ENCODE assay signal across 17 cellular contexts in genomic region chr17:67608691-67609090, GRCh38.
DNase-seq lines count a peak whose midpoint lies in the region; ATAC-seq, FAIRE-seq and TF ChIP-seq lines count a peak whose summit lies in the region.
"Had no signal": no experiment of that assay in that cellular context is flagged by ENCODE, and none has a peak within 500 bp of the region (broad histone marks: within the 10 kb centered on the region; RNA-seq: fewer than 3 reads in every experiment).

No MANE protein-coding gene starts in this region.

- H3K4me2 ChIP-seq in IMR-90 (ENCODE audit: low read depth, low read length) (no peak overlapping the region), keratinocyte (ENCODE audit: control insufficient read depth, extremely low read depth, insufficient read depth, low read depth, low read length) (no peak overlapping the region)

- H3K79me2 ChIP-seq in keratinocyte (ENCODE audit: control insufficient read depth, insufficient read depth, low read length), result no peaks in the 10 kb centered on the region
- H3K79me2 ChIP-seq: parathyroid adenoma had no signal

- no peaks in the 10 kb centered on the region for H4K20me1 ChIP-seq in IMR-90 (ENCODE audit: insufficient read depth, low read length)
- H4K20me1 ChIP-seq in keratinocyte (ENCODE audit: control insufficient read depth, extremely low read depth, insufficient read depth, low read length), result no peaks in the 10 kb centered on the region

- H3K36me3 ChIP-seq in IMR-90 (ENCODE audit: control insufficient read depth, insufficient read depth, low read length) (no peaks in the 10 kb centered on the region), brain microvascular endothelial cell (replicated peaks) (no peaks in the 10 kb centered on the region), keratinocyte (ENCODE audit: control insufficient read depth in 2 of 2, extremely low read depth in 1 of 2, insufficient read depth in 2 of 2, low read length in 2 of 2) (peaks cover 0 to 7% of the 10 kb centered on the region in 2 experiments)
- H3K36me3 ChIP-seq: cardiac muscle cell, thyroid gland had no signal

- POLR2A ChIA-PET in IMR-90 (lab: Charles Lee; ENCODE audit: unreplicated experiment), result no interaction called here

- H2AK5ac ChIP-seq in IMR-90 (ENCODE audit: low read depth, low read length), result no peak overlapping the region

- H4K5ac ChIP-seq in IMR-90 (ENCODE audit: low read depth, low read length), result no peak overlapping the region

- FAIRE-seq in keratinocyte (lab: Jason Lieb, UNC), result peak; percentile 64
- FAIRE-seq in HTR-8/SVneo (lab: Jason Lieb, UNC), result no peak

- H2AK9ac ChIP-seq in IMR-90 (replicated peaks; ENCODE audit: low read depth, low read length, poor library complexity), result no peak overlapping the region

- no peak overlapping the region for H2BK120ac ChIP-seq in IMR-90 (ENCODE audit: low read depth, low read length)

- H3K27ac ChIP-seq in IMR-90 (ENCODE audit: insufficient read depth, low read length), result no peak overlapping the region
- peak overlapping the region; percentile 44 for H3K27ac ChIP-seq in brain microvascular endothelial cell
- peak overlapping the region; percentile 25 for H3K27ac ChIP-seq in keratinocyte (ENCODE audit: control insufficient read depth, insufficient read depth, low read length)
- H3K27ac ChIP-seq: cardiac muscle cell, parathyroid adenoma had no signal

- H3K9me3 ChIP-seq in IMR-90 (ENCODE audit: control insufficient read depth, insufficient read depth, low read length), result no peaks in the 10 kb centered on the region
- no peaks in the 10 kb centered on the region for H3K9me3 ChIP-seq in keratinocyte (ENCODE audit: control insufficient read depth, low read depth, low read length)
- H3K9me3 ChIP-seq: thyroid gland had no signal

- H2AFZ ChIP-seq in IMR-90 (replicated peaks; ENCODE audit: low read length, poor library complexity) (no peak overlapping the region), keratinocyte (ENCODE audit: control insufficient read depth, low read length) (no peak overlapping the region)
- H2AFZ ChIP-seq: parathyroid adenoma had no signal

- H3K56ac ChIP-seq in IMR-90 (ENCODE audit: extremely low read depth, insufficient read depth, low read length), result no peak overlapping the region

- TF ChIP-seq CTCF in IMR-90 (conservative IDR thresholded peaks at IDR 0.05; ENCODE audit: low read depth, low read length) (no peak), brain microvascular endothelial cell (IDR thresholded peaks at IDR 0.05; ENCODE audit: low read depth, low read length, missing control alignments) (no peak), keratinocyte (optimal IDR thresholded peaks at IDR 0.05 in 1 of 3, IDR thresholded peaks at IDR 0.05 in 1 of 3, conservative IDR thresholded peaks at IDR 0.05 in 1 of 3; ENCODE audit: extremely low read depth in 1 of 3, insufficient read depth in 2 of 3, low read length in 3 of 3) (no peak)

- H3K14ac ChIP-seq in IMR-90 (replicated peaks; ENCODE audit: low read depth, low read length), result no peak overlapping the region

- in situ Hi-C loops in IMR-90 (cut with MboI; ENCODE audit: low sequenced_read_pairs) (loop anchor here (10.0 kb wide), 1 partner anchor 224 kb away; no protein-coding TSS in a partner anchor), brain microvascular endothelial cell (cut with HindIII; ENCODE audit: low pct_ligation_motif_present, low sequenced_read_pairs) (loop anchor here (25.0 kb wide), 1 partner anchor 121 kb away; no protein-coding TSS in a partner anchor)

- no peak overlapping the region for H2BK20ac ChIP-seq in IMR-90 (ENCODE audit: low read depth, low read length)

- no peak overlapping the region for H3K9ac ChIP-seq in IMR-90 (ENCODE audit: low read depth, low read length)
- H3K9ac ChIP-seq in keratinocyte (ENCODE audit: control insufficient read depth, extremely low read depth, insufficient read depth, low read length), result no peak overlapping the region
- H3K9ac ChIP-seq: parathyroid adenoma had no signal

- no peaks in the 10 kb centered on the region for H3K79me1 ChIP-seq in IMR-90 (ENCODE audit: low read depth in 1 of 2, low read length in 2 of 2)

- no peak overlapping the region for H3K4ac ChIP-seq in IMR-90 (ENCODE audit: low read depth, low read length)

- H3K4me3 ChIP-seq in IMR-90 (ENCODE audit: insufficient read depth, low read depth, low read length) (no peak overlapping the region), brain microvascular endothelial cell (ENCODE audit: low read depth, low read length) (no peak overlapping the region), keratinocyte (ENCODE audit: control insufficient read depth in 2 of 3, extremely low read depth in 1 of 3, insufficient read depth in 2 of 3, low read depth in 1 of 3, low read length in 3 of 3) (no peak overlapping the region)
- H3K4me3 ChIP-seq: cardiac muscle cell, thyroid gland had no signal

- ATAC-seq in IMR-90 (ENCODE audit: low read depth), result peak; percentile 69
- ATAC-seq: activated CD8-positive, alpha-beta T cell treated with anti-CD3 and anti-CD28 coated beads for 36 hours had no signal

- CTCF ChIA-PET in IMR-90 (lab: Yijun Ruan, JAX), result interaction anchor here (0.6 kb wide), 1 partner anchor 54 kb away, joined by 4 read pairs; no protein-coding TSS in a partner anchor

- WGBS in IMR-90 (ENCODE audit: extremely low coverage in 2 of 2, insufficient read length in 1 of 2), 2 experiments, result 53% methylated on average over 3 of the region's 5 CpGs; no CpG with 5 or more reads in 1 of the 2 experiments

- H3K23ac ChIP-seq in IMR-90 (ENCODE audit: low read depth, low read length), result no peak overlapping the region

- H2BK5ac ChIP-seq in IMR-90 (ENCODE audit: low read depth, low read length, poor library complexity, severe bottlenecking), result no peak overlapping the region

- no peak overlapping the region for H2BK15ac ChIP-seq in IMR-90 (ENCODE audit: low read depth, low read length)

- intact Hi-C loops in IMR-90 (cut with micrococcal nuclease), result no loop called here

- H4K91ac ChIP-seq in IMR-90 (ENCODE audit: insufficient read depth, low read depth, low read length), result no peak overlapping the region

- no peak for TF ChIP-seq POLR2A in IMR-90 (IDR thresholded peaks at IDR 0.05; ENCODE audit: low read depth, low read length)

- H3K27me3 ChIP-seq in IMR-90 (ENCODE audit: control insufficient read depth, insufficient read depth, low read length) (no peaks in the 10 kb centered on the region), brain microvascular endothelial cell (replicated peaks) (no peaks in the 10 kb centered on the region), keratinocyte (ENCODE audit: control insufficient read depth, extremely low read depth, insufficient read depth, low read length) (no peaks in the 10 kb centered on the region)
- H3K27me3 ChIP-seq: cardiac muscle cell, thyroid gland had no signal

- H3K9me1 ChIP-seq in IMR-90 (ENCODE audit: insufficient read depth, low read length) (no peaks in the 10 kb centered on the region), keratinocyte (ENCODE audit: control insufficient read depth, extremely low read depth, insufficient read depth, low read length) (no peaks in the 10 kb centered on the region)

- H3K4me1 ChIP-seq in IMR-90 (ENCODE audit: control insufficient read depth, insufficient read depth, low read length) (no peaks in the 10 kb centered on the region), keratinocyte (ENCODE audit: control insufficient read depth, extremely low read depth, insufficient read depth, low read length) (peaks cover 28% of the 10 kb centered on the region)

- dilution Hi-C loops in IMR-90 (cut with HindIII; ENCODE audit: low sequenced_read_pairs, unreplicated experiment), result no loop called here
- dilution Hi-C loops in keratinocyte (cut with MboI; ENCODE audit: extremely low pct_ligation_motif_present, low sequenced_read_pairs), result no loop called here

- DNase-seq in AG08396 (ENCODE audit: low spot score) (peak; percentile 31), IMR-90 (peak; percentile 91), brain microvascular endothelial cell (peak; percentile 71), keratinocyte (ENCODE audit: low read depth, low spot score) (peak; percentile 25), hippocampal formation (lab: John Stamatoyannopoulos, UW) (no peak), germinal center (ENCODE audit: low spot score) (no peak), HTR-8/SVneo (ENCODE audit: insufficient read length, low spot score) (no peak), foreskin melanocyte (no peak)
- DNase-seq: activated CD8-positive, alpha-beta T cell treated with anti-CD3 and anti-CD28 coated beads for 36 hours; DMS153; endodermal cell; Kasumi-1; NCI-H187 treated with DMSO at 0.1 percent for 48 hours; stimulated activated CD4-positive, alpha-beta T cell treated with anti-CD3 and anti-CD28 coated beads, Interleukin-15, amount 100 ng/mL, for 24 hours; thyroid gland had no signal

- no peak overlapping the region for H4K8ac ChIP-seq in IMR-90 (ENCODE audit: low read depth in 2 of 2, low read length in 2 of 2)

- no peak for TF ChIP-seq RAD21 in IMR-90 (IDR thresholded peaks at IDR 0.05; ENCODE audit: low read length)

- no TSS peak for BruUV-seq in IMR-90 (replicated peaks; lab: Mats Ljungman, UMichigan)

- H3K18ac ChIP-seq in IMR-90 (ENCODE audit: low read depth, low read length), result no peak overlapping the region

TF ChIP-seq in IMR-90, 13 proteins besides CTCF, POLR2A, EP300 and RAD21:
- TF ChIP-seq RCOR1 (IDR thresholded peaks at IDR 0.05; ENCODE audit: insufficient replicate concordance, low read length) (no peak), MXI1 (IDR thresholded peaks at IDR 0.05; ENCODE audit: borderline replicate concordance, low read depth, low read length) (no peak), CEBPB (IDR thresholded peaks at IDR 0.05; ENCODE audit: low read depth, low read length) (peak; percentile 38; the same call in 1 of the 2 replicates)
- TF ChIP-seq, protein P1, sequence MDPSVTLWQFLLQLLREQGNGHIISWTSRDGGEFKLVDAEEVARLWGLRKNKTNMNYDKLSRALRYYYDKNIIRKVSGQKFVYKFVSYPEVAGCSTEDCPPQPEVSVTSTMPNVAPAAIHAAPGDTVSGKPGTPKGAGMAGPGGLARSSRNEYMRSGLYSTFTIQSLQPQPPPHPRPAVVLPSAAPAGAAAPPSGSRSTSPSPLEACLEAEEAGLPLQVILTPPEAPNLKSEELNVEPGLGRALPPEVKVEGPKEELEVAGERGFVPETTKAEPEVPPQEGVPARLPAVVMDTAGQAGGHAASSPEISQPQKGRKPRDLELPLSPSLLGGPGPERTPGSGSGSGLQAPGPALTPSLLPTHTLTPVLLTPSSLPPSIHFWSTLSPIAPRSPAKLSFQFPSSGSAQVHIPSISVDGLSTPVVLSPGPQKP (IDR thresholded peaks at IDR 0.05; ENCODE audit: borderline replicate concordance, low read depth, low read length), result no peak
TF ChIP-seq in IMR-90: peak in this region for 1.

Comparison
In these comparisons a context has a peak if more than half of its experiments do, and no peak if none do; other contexts are left out.
1. DNase-seq: peak in AG08396 (single experiment), IMR-90 (single experiment), brain microvascular endothelial cell (single experiment) and keratinocyte (single experiment); none in hippocampal formation (0 of 2), germinal center (single experiment), HTR-8/SVneo (single experiment) and foreskin melanocyte (single experiment).